In genomic region chr1:161013591-161014513, GRCh38 we compare ENCODE assay signal across 1 cellular context.
A peak's percentile ranks its signal among the peaks of the same experiment; 100 is the strongest.
TF ChIP-seq lines count a peak whose summit lies in the region.

No MANE protein-coding gene starts in this region.

TF ChIP-seq in HepG2, 621 proteins besides CTCF, POLR2A, EP300 and RAD21 (continued from another document and continues in another):
- TF ChIP-seq ZXDC (CRISPR knock-in tag; IDR thresholded peaks at IDR 0.05) (no peak), ATF6 (CRISPR knock-in tag; conservative IDR thresholded peaks at IDR 0.05) (0 out of 2 replicates have a peak, but pooled peaks have one; percentile 46), KAT2B (IDR thresholded peaks at IDR 0.05; ENCODE audit: borderline replicate concordance, low read depth, low read length) (no peak), ATF4 (CRISPR knock-in tag; IDR thresholded peaks at IDR 0.05) (peak in 1 of 2 experiments; percentile 77; a peak in 2 of 4 replicates), ZKSCAN8 (CRISPR knock-in tag; IDR thresholded peaks at IDR 0.05; ENCODE audit: borderline replicate concordance) (0 out of 2 replicates have a peak, but pooled peaks have one; percentile 26), SMARCE1 (IDR thresholded peaks at IDR 0.05; ENCODE audit: borderline replicate concordance) (no peak), ZBTB2 (CRISPR knock-in tag; IDR thresholded peaks at IDR 0.05; ENCODE audit: low read depth) (0 out of 2 replicates have a peak, but pooled peaks have one; percentile 51), REST (IDR thresholded peaks at IDR 0.05; ENCODE audit: borderline replicate concordance in 1 of 2, low read depth in 1 of 2, low read length in 2 of 2) (peak in 1 of 2 experiments; percentile 53; a peak in 1 of 4 replicates), TBP (CRISPR knock-in tag; IDR thresholded peaks at IDR 0.05) (no peak), STAG1 (CRISPR knock-in tag; IDR thresholded peaks at IDR 0.05) (no peak), ZNF720 (CRISPR knock-in tag; IDR thresholded peaks at IDR 0.05) (no peak), USF2 (IDR thresholded peaks at IDR 0.05; ENCODE audit: low read depth, low read length) (no peak), USF2 (CRISPR knock-in tag; IDR thresholded peaks at IDR 0.05; ENCODE audit: borderline replicate concordance) (0 out of 2 replicates have a peak, but pooled peaks have one; percentile 20), SRSF1 (optimal IDR thresholded peaks at IDR 0.05; ENCODE audit: low read depth, low read length) (no peak), TBX2 (CRISPR knock-in tag; IDR thresholded peaks at IDR 0.05; ENCODE audit: borderline replicate concordance) (peak; percentile 89), TFDP2 (CRISPR knock-in tag; IDR thresholded peaks at IDR 0.05) (peak; percentile 76), KLF6 (CRISPR knock-in tag; IDR thresholded peaks at IDR 0.05) (peak; percentile 77), CREB3 (CRISPR knock-in tag; IDR thresholded peaks at IDR 0.05) (no peak), ZNF3 (CRISPR knock-in tag; IDR thresholded peaks at IDR 0.05) (peak; percentile 60; the same call in 1 of the 2 replicates), ATF7 (IDR thresholded peaks at IDR 0.05) (peak; percentile 69), ATF7 (CRISPR knock-in tag; IDR thresholded peaks at IDR 0.05) (peak; percentile 97), THAP11 (CRISPR knock-in tag; IDR thresholded peaks at IDR 0.05) (peak; percentile 89), NR3C1 (CRISPR knock-in tag; IDR thresholded peaks at IDR 0.05) (no peak), ERF (CRISPR knock-in tag; IDR thresholded peaks at IDR 0.05) (peak; percentile 93), BHLHE40 (IDR thresholded peaks at IDR 0.05; ENCODE audit: low read length) (no peak), PRDM4 (CRISPR knock-in tag; IDR thresholded peaks at IDR 0.05; ENCODE audit: borderline replicate concordance) (no peak), ZNF773 (CRISPR knock-in tag; IDR thresholded peaks at IDR 0.05; ENCODE audit: borderline replicate concordance) (no peak), FOXM1 (CRISPR knock-in tag; IDR thresholded peaks at IDR 0.05) (no peak), NR2F6 (IDR thresholded peaks at IDR 0.05) (peak; percentile 80), NR2F6 (CRISPR knock-in tag; IDR thresholded peaks at IDR 0.05) (peak; percentile 89), ZNF780A (CRISPR knock-in tag; IDR thresholded peaks at IDR 0.05) (no peak), ZNF839 (CRISPR knock-in tag; IDR thresholded peaks at IDR 0.05; ENCODE audit: borderline replicate concordance) (no peak), ETV6 (CRISPR knock-in tag; conservative IDR thresholded peaks at IDR 0.05) (peak; percentile 69; the same call in 1 of the 2 replicates), ZNF672 (CRISPR knock-in tag; IDR thresholded peaks at IDR 0.05) (no peak), HNRNPK (IDR thresholded peaks at IDR 0.05; ENCODE audit: low read depth, low read length, poor library complexity, severe bottlenecking) (no peak), HOXA5 (CRISPR knock-in tag; IDR thresholded peaks at IDR 0.05) (peak; percentile 67; the same call in 1 of the 2 replicates), ATF7-NPFF (CRISPR knock-in tag; IDR thresholded peaks at IDR 0.05; ENCODE audit: low read depth) (peak; percentile 86), TAF1 (CRISPR knock-in tag; IDR thresholded peaks at IDR 0.05) (peak; percentile 57), ZNF615 (CRISPR knock-in tag; IDR thresholded peaks at IDR 0.05; ENCODE audit: borderline replicate concordance) (0 out of 2 replicates have a peak, but pooled peaks have one; percentile 61), PHF8 (CRISPR knock-in tag; IDR thresholded peaks at IDR 0.05) (peak; percentile 57), ZBTB37 (CRISPR knock-in tag; IDR thresholded peaks at IDR 0.05) (no peak)
